7 cellular contexts compared by ENCODE assay signal in genomic region chr3:10783360-10784346, GRCh38. TPM values are rescaled to one million over a fixed set of nuclear protein-coding genes. Genes with fewer than 3 reads are reported as not detected.
A peak's percentile ranks its signal among the peaks of the same experiment; 100 is the strongest.
DNase-seq lines count a peak whose midpoint lies in the region; ATAC-seq, FAIRE-seq and TF ChIP-seq lines count a peak whose summit lies in the region.

No MANE protein-coding gene starts in this region.

- peak; percentile 84 for FAIRE-seq in endothelial cell of umbilical vein (lab: Jason Lieb, UNC)

- H3K27me3 Mint-ChIP-seq in Calu3 (ENCODE audit: unreplicated experiment) (peaks cover 87% of the 10 kb centered on the region), neural crest cell (ENCODE audit: low read depth) (peaks cover 49% of the 10 kb centered on the region)

- no peak overlapping the region for H3K4me3 Mint-ChIP-seq in Calu3 (ENCODE audit: low read depth, unreplicated experiment)
- H3K4me3 Mint-ChIP-seq in neural crest cell = no peak overlapping the region

- H3K4me1 ChIP-seq in endothelial cell of umbilical vein (ENCODE audit: control insufficient read depth, extremely low read depth, insufficient read depth, low read length) = peaks cover 3% of the 10 kb centered on the region

- DNase-seq in Calu3 (peak; percentile 57), GM20000 (ENCODE audit: low spot score) (peak; percentile 44), RPMI7951 (ENCODE audit: low read depth) (peak; percentile 29), endothelial cell of umbilical vein (ENCODE audit: low read depth, low spot score) (peak; percentile 33), neural crest cell (ENCODE audit: low read depth, low spot score) (peak; percentile 33)

- ATAC-seq in GM21360 (IDR thresholded peaks at IDR 0.05; ENCODE audit: unreplicated experiment) (no peak), HG02759 (IDR thresholded peaks at IDR 0.05; ENCODE audit: unreplicated experiment) (no peak)

- CTCF ChIA-PET in Calu3 (lab: Charles Lee) = no interaction called here
- CTCF ChIA-PET in endothelial cell of umbilical vein (lab: Charles Lee) = interaction anchor here (0.7 to 2.9 kb wide), 6 partner anchors 11 to 45 kb away, joined by 3 to 16 read pairs (median 5); no protein-coding TSS in a partner anchor

- POLR2A ChIA-PET in endothelial cell of umbilical vein (lab: Charles Lee) = no interaction called here

- H3K4me2 ChIP-seq in endothelial cell of umbilical vein (ENCODE audit: insufficient read depth, low read length) = no peak overlapping the region

- H3K9me3 Mint-ChIP-seq in Calu3 (ENCODE audit: low read depth, unreplicated experiment) (no peaks in the 10 kb centered on the region), neural crest cell (no peaks in the 10 kb centered on the region)

- no peaks in the 10 kb centered on the region for H3K9me3 ChIP-seq in endothelial cell of umbilical vein (replicated peaks; ENCODE audit: control insufficient read depth, insufficient read depth, low read length)

- H3K4me3 ChIP-seq in endothelial cell of umbilical vein (replicated peaks in 1 of 3; ENCODE audit: insufficient read depth in 1 of 3, low read depth in 1 of 3, low read length in 3 of 3) = no peak overlapping the region

- dilution Hi-C loops in endothelial cell of umbilical vein (cut with MboI; ENCODE audit: extremely low pct_ligation_motif_present, low sequenced_read_pairs) = no loop called here

- TF ChIP-seq CTCF in Calu3 (IDR thresholded peaks at IDR 0.05; ENCODE audit: unreplicated experiment) (peak; percentile 64), GM20000 (IDR thresholded peaks at IDR 0.05; ENCODE audit: extremely low read depth, missing control alignments) (peak; percentile 59), endothelial cell of umbilical vein (IDR thresholded peaks at IDR 0.05; ENCODE audit: extremely low read depth in 1 of 2, insufficient read depth in 1 of 2, low read depth in 1 of 2, low read length in 2 of 2) (peak; percentile 61 to 72), neural crest cell (conservative IDR thresholded peaks at IDR 0.05) (peak; percentile 71)

- H3K4me1 Mint-ChIP-seq in Calu3 (ENCODE audit: low read depth, unreplicated experiment) = no peaks in the 10 kb centered on the region
- H3K4me1 Mint-ChIP-seq in neural crest cell = no peaks in the 10 kb centered on the region

- H2AFZ ChIP-seq in endothelial cell of umbilical vein (ENCODE audit: low read depth, low read length) = no peak overlapping the region

- H3K79me2 ChIP-seq in endothelial cell of umbilical vein (ENCODE audit: control insufficient read depth, insufficient read depth, low read length) = no peaks in the 10 kb centered on the region

- no peaks in the 10 kb centered on the region for H3K9me1 ChIP-seq in endothelial cell of umbilical vein (replicated peaks; ENCODE audit: control insufficient read depth, extremely low read depth, insufficient read depth, low read length)

- no peaks in the 10 kb centered on the region for H4K20me1 ChIP-seq in endothelial cell of umbilical vein (replicated peaks; ENCODE audit: control insufficient read depth, extremely low read depth, insufficient read depth, low read length)

- H3K27ac ChIP-seq in endothelial cell of umbilical vein (ENCODE audit: insufficient read depth, low read depth, low read length) = no peak overlapping the region

- BruUV-seq in Calu3 (replicated peaks; lab: Mats Ljungman, UMichigan) = no TSS peak
- no TSS peak for BruUV-seq in endothelial cell of umbilical vein (replicated peaks; lab: Mats Ljungman, UMichigan)

- H3K9ac ChIP-seq in endothelial cell of umbilical vein (replicated peaks; ENCODE audit: extremely low read depth, insufficient read depth, low read length) = no peak overlapping the region

- no peaks in the 10 kb centered on the region for H3K36me3 ChIP-seq in endothelial cell of umbilical vein (ENCODE audit: control insufficient read depth in 2 of 2, extremely low read depth in 1 of 2, insufficient read depth in 2 of 2, low read length in 2 of 2)

- H3K36me3 Mint-ChIP-seq in Calu3 (ENCODE audit: insufficient read depth, unreplicated experiment) (no peaks in the 10 kb centered on the region), neural crest cell (ENCODE audit: low read depth) (no peaks in the 10 kb centered on the region)

- H3K27me3 ChIP-seq in endothelial cell of umbilical vein (ENCODE audit: control insufficient read depth in 2 of 2, insufficient read depth in 2 of 2, low read length in 2 of 2) = no peaks in the 10 kb centered on the region

- intact Hi-C loops in Calu3 (cut with micrococcal nuclease; ENCODE audit: unreplicated experiment) = loop anchor here (5.0 kb wide), 1 partner anchor 99 kb away; no protein-coding TSS in a partner anchor
- intact Hi-C loops in endothelial cell of umbilical vein (cut with micrococcal nuclease) = loop anchor here (1.0 kb wide), 1 partner anchor 25 kb away; no protein-coding TSS in a partner anchor

- TF ChIP-seq POLR2A in endothelial cell of umbilical vein (IDR thresholded peaks at IDR 0.05; ENCODE audit: low read depth, low read length) = no peak

- H3K27ac Mint-ChIP-seq in Calu3 (ENCODE audit: unreplicated experiment) (no peak overlapping the region), neural crest cell (ENCODE audit: unreplicated experiment) (no peak overlapping the region)

TF ChIP-seq in endothelial cell of umbilical vein, 7 proteins besides CTCF, POLR2A, EP300 and RAD21:
- TF ChIP-seq MYC (IDR thresholded peaks at IDR 0.05; ENCODE audit: low read depth, low read length) (no peak), FOS (IDR thresholded peaks at IDR 0.05; ENCODE audit: borderline replicate concordance, insufficient read depth, low read length) (peak; percentile 25)

RNA-seq across cellular contexts. Expression of gene SLC6A11, which starts 32.4 kb away (rescaled TPM):
- total RNA-seq in Calu3 (2022) (not detected in 2 replicates), endothelial cell of umbilical vein (not detected in 2 replicates), neural crest cell (2.1 and 2.6 TPM in 2 replicates)
- not detected in 2 replicates for total RNA-seq in RPMI7951 (2014; rRNA removed; shearing (Covaris generic))
- not detected in 2 replicates for polyA plus RNA-seq in endothelial cell of umbilical vein
- not detected in 2 replicates for polyA plus RNA-seq in endothelial cell of umbilical vein (2011; cell fraction: cytosol; rRNA removed)
- not detected in 2 replicates for polyA plus RNA-seq in endothelial cell of umbilical vein (2011; cell fraction: nucleus; rRNA removed)
- not detected in 2 replicates for polyA plus RNA-seq in endothelial cell of umbilical vein (2012)
- polyA minus RNA-seq in endothelial cell of umbilical vein = not detected in 2 replicates
- polyA minus RNA-seq in endothelial cell of umbilical vein (2011; cell fraction: cytosol; rRNA and poly(A)+ RNA removed) = not detected
- not detected in 2 replicates for polyA minus RNA-seq in endothelial cell of umbilical vein (2011; cell fraction: nucleus; rRNA and poly(A)+ RNA removed)
